1 cellular context compared by ENCODE assay signal in the genomic region with DNA sequence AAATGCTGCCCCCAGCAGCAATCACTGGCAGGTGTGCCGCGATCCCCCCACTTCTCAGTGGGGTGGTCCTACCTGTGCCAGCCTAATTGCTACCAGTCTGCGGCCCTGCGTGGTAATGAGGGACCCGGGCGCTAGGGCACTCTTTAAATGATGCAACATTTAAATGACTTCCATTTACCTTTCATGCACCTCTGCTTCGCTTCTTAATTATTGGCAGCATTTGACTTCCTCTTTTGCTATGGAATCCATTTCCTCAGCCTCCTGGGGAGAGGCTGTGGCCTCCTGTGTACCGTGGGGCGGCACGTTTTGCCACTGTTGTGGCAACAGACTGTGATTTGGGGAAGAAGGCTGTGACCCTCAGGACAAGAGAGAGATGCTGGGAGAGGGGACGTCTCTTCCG.
TF ChIP-seq lines count a peak whose summit lies in the region.

No MANE protein-coding gene starts in this region.

TF ChIP-seq in IMR-90, 13 proteins besides CTCF, POLR2A, EP300 and RAD21:
- TF ChIP-seq MXI1 (IDR thresholded peaks at IDR 0.05; ENCODE audit: borderline replicate concordance, low read depth, low read length), result no peak
- 0 out of 2 replicates have a peak, but pooled peaks have one; percentile 12 for TF ChIP-seq CEBPB (IDR thresholded peaks at IDR 0.05; ENCODE audit: low read depth, low read length)
- TF ChIP-seq RFX5 (IDR thresholded peaks at IDR 0.05; ENCODE audit: low read depth, low read length), result no peak
